In the genomic region with DNA sequence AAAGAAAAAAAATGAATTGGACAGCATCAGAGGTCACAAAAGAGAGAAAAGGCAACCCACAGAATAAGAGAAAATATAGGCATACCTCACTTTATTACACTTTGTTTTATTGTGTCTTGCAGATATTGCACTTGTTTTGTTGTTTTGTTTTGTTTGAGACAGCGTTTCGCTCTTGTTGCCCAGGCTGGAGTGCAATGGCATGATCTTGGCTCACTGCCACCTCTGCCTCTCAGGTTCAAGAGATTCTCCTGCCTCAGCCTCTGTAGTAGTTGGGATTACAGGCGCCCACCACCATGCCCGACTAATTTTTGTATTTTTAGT, we compare ENCODE assay signal across 1 cellular context.
A peak's percentile ranks its signal among the peaks of the same experiment; 100 is the strongest.
TF ChIP-seq lines count a peak whose summit lies in the region.

No MANE protein-coding gene starts in this region.

TF ChIP-seq in K562, 482 proteins besides CTCF, POLR2A, EP300 and RAD21:
- TF ChIP-seq MAZ (CRISPR knock-in tag; conservative IDR thresholded peaks at IDR 0.05 in 1 of 2, IDR thresholded peaks at IDR 0.05 in 1 of 2) (peak in 1 of 2 experiments; percentile 28; a peak in 1 of 4 replicates), ZNF830 (CRISPR knock-in tag; IDR thresholded peaks at IDR 0.05) (0 out of 2 replicates have a peak, but pooled peaks have one; percentile 61), MEF2D (tag; conservative IDR thresholded peaks at IDR 0.05; ENCODE audit: low read depth) (0 out of 2 replicates have a peak, but pooled peaks have one; percentile 48), STAG1 (CRISPR knock-in tag; IDR thresholded peaks at IDR 0.05; ENCODE audit: borderline replicate concordance) (0 out of 2 replicates have a peak, but pooled peaks have one; percentile 36), ZNF197 (CRISPR knock-in tag; IDR thresholded peaks at IDR 0.05; ENCODE audit: low read depth) (0 out of 2 replicates have a peak, but pooled peaks have one; percentile 71), ZNF512 (tag; IDR thresholded peaks at IDR 0.05) (peak; percentile 45; the same call in 1 of the 2 replicates), NFIC (IDR thresholded peaks at IDR 0.05) (peak; percentile 89), ETV5 (CRISPR knock-in tag; IDR thresholded peaks at IDR 0.05; ENCODE audit: low read depth) (0 out of 2 replicates have a peak, but pooled peaks have one; percentile 17), NRF1 (conservative IDR thresholded peaks at IDR 0.05 in 1 of 2, IDR thresholded peaks at IDR 0.05 in 1 of 2) (0 out of 4 replicates have a peak, but pooled peaks of 1 of the 2 experiments have one; percentile 5), ZNF507 (tag; conservative IDR thresholded peaks at IDR 0.05) (0 out of 2 replicates have a peak, but pooled peaks have one; percentile 4), CBX1 (IDR thresholded peaks at IDR 0.05; ENCODE audit: low read depth) (0 out of 2 replicates have a peak, but pooled peaks have one; percentile 43), BCOR (IDR thresholded peaks at IDR 0.05) (peak; percentile 56; the same call in 1 of the 2 replicates), HLTF (IDR thresholded peaks at IDR 0.05) (peak; percentile 44; the same call in 1 of the 2 replicates)
- TF ChIP-seq, protein P1, sequence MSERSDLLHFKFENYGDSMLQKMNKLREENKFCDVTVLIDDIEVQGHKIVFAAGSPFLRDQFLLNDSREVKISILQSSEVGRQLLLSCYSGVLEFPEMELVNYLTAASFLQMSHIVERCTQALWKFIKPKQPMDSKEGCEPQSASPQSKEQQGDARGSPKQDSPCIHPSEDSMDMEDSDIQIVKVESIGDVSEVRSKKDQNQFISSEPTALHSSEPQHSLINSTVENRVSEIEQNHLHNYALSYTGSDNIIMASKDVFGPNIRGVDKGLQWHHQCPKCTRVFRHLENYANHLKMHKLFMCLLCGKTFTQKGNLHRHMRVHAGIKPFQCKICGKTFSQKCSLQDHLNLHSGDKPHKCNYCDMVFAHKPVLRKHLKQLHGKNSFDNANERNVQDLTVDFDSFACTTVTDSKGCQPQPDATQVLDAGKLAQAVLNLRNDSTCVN (CRISPR knock-in tag; IDR thresholded peaks at IDR 0.05) = 0 out of 2 replicates have a peak, but pooled peaks have one; percentile 38
TF ChIP-seq in K562: peak in this region for 14; not testable (repeated sequence) for 468.
